In the genomic region with DNA sequence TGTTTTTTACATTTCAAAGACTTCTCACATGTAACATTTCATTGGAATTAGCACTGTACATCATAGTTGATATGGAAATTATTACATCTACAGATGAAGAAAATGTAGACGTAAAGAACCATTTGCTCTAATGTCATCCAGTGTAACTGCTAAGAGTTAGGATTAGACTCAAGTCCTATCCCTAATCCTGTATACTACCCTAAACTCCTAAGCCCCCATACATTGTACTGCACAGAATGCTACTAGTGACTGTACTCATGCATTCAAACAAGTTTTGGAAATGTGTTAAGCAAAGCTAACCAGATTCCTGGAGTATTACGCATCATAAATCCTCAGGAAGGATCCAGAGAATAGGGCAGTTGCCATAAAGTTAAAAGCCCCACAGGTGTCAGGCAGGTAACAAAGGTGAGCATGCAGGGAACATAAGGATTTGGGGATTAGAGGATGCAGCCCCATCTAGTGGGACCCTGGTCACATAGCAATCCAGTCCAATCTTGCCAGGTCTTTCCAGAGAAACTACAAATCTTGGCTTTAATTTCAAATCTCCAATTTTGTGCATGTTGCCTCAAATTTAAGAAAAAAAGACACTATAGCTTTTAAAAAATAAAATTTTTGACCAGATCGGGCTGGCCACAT, we compare ENCODE assay signal across 1 cellular context.
TF ChIP-seq lines count a peak whose summit lies in the region.

No MANE protein-coding gene starts in this region.

TF ChIP-seq in HepG2, 621 proteins besides CTCF, POLR2A, EP300 and RAD21 (continued from another document):
- TF ChIP-seq, protein P1, sequence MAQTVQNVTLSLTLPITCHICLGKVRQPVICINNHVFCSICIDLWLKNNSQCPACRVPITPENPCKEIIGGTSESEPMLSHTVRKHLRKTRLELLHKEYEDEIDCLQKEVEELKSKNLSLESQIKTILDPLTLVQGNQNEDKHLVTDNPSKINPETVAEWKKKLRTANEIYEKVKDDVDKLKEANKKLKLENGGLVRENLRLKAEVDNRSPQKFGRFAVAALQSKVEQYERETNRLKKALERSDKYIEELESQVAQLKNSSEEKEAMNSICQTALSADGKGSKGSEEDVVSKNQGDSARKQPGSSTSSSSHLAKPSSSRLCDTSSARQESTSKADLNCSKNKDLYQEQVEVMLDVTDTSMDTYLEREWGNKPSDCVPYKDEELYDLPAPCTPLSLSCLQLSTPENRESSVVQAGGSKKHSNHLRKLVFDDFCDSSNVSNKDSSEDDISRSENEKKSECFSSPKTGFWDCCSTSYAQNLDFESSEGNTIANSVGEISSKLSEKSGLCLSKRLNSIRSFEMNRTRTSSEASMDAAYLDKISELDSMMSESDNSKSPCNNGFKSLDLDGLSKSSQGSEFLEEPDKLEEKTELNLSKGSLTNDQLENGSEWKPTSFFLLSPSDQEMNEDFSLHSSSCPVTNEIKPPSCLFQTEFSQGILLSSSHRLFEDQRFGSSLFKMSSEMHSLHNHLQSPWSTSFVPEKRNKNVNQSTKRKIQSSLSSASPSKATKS (CRISPR knock-in tag; IDR thresholded peaks at IDR 0.05): no peak
- no peak for TF ChIP-seq TOE1 (CRISPR knock-in tag; IDR thresholded peaks at IDR 0.05)
- TF ChIP-seq, protein P2, sequence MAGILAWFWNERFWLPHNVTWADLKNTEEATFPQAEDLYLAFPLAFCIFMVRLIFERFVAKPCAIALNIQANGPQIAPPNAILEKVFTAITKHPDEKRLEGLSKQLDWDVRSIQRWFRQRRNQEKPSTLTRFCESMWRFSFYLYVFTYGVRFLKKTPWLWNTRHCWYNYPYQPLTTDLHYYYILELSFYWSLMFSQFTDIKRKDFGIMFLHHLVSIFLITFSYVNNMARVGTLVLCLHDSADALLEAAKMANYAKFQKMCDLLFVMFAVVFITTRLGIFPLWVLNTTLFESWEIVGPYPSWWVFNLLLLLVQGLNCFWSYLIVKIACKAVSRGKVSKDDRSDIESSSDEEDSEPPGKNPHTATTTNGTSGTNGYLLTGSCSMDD (CRISPR knock-in tag; IDR thresholded peaks at IDR 0.05): no peak
- 0 out of 2 replicates have a peak, but pooled peaks have one; percentile 30 for TF ChIP-seq RXRB (CRISPR knock-in tag; IDR thresholded peaks at IDR 0.05; ENCODE audit: borderline replicate concordance)
- no peak for TF ChIP-seq RCOR2 (CRISPR knock-in tag; IDR thresholded peaks at IDR 0.05)
- TF ChIP-seq STAG1 (CRISPR knock-in tag; IDR thresholded peaks at IDR 0.05): peak; percentile 72
- peak; percentile 64; the same call in 1 of the 2 replicates for TF ChIP-seq PITX1 (CRISPR knock-in tag; IDR thresholded peaks at IDR 0.05)
- TF ChIP-seq, protein P3, sequence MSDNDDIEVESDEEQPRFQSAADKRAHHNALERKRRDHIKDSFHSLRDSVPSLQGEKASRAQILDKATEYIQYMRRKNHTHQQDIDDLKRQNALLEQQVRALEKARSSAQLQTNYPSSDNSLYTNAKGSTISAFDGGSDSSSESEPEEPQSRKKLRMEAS (IDR thresholded peaks at IDR 0.05): no peak
- TF ChIP-seq, protein P4, sequence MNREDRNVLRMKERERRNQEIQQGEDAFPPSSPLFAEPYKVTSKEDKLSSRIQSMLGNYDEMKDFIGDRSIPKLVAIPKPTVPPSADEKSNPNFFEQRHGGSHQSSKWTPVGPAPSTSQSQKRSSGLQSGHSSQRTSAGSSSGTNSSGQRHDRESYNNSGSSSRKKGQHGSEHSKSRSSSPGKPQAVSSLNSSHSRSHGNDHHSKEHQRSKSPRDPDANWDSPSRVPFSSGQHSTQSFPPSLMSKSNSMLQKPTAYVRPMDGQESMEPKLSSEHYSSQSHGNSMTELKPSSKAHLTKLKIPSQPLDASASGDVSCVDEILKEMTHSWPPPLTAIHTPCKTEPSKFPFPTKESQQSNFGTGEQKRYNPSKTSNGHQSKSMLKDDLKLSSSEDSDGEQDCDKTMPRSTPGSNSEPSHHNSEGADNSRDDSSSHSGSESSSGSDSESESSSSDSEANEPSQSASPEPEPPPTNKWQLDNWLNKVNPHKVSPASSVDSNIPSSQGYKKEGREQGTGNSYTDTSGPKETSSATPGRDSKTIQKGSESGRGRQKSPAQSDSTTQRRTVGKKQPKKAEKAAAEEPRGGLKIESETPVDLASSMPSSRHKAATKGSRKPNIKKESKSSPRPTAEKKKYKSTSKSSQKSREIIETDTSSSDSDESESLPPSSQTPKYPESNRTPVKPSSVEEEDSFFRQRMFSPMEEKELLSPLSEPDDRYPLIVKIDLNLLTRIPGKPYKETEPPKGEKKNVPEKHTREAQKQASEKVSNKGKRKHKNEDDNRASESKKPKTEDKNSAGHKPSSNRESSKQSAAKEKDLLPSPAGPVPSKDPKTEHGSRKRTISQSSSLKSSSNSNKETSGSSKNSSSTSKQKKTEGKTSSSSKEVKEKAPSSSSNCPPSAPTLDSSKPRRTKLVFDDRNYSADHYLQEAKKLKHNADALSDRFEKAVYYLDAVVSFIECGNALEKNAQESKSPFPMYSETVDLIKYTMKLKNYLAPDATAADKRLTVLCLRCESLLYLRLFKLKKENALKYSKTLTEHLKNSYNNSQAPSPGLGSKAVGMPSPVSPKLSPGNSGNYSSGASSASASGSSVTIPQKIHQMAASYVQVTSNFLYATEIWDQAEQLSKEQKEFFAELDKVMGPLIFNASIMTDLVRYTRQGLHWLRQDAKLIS (CRISPR knock-in tag; IDR thresholded peaks at IDR 0.05): no peak
- no peak for TF ChIP-seq SMAD3 (CRISPR knock-in tag; IDR thresholded peaks at IDR 0.05)
- TF ChIP-seq RFX3 (CRISPR knock-in tag; IDR thresholded peaks at IDR 0.05): no peak
- TF ChIP-seq, protein P5, sequence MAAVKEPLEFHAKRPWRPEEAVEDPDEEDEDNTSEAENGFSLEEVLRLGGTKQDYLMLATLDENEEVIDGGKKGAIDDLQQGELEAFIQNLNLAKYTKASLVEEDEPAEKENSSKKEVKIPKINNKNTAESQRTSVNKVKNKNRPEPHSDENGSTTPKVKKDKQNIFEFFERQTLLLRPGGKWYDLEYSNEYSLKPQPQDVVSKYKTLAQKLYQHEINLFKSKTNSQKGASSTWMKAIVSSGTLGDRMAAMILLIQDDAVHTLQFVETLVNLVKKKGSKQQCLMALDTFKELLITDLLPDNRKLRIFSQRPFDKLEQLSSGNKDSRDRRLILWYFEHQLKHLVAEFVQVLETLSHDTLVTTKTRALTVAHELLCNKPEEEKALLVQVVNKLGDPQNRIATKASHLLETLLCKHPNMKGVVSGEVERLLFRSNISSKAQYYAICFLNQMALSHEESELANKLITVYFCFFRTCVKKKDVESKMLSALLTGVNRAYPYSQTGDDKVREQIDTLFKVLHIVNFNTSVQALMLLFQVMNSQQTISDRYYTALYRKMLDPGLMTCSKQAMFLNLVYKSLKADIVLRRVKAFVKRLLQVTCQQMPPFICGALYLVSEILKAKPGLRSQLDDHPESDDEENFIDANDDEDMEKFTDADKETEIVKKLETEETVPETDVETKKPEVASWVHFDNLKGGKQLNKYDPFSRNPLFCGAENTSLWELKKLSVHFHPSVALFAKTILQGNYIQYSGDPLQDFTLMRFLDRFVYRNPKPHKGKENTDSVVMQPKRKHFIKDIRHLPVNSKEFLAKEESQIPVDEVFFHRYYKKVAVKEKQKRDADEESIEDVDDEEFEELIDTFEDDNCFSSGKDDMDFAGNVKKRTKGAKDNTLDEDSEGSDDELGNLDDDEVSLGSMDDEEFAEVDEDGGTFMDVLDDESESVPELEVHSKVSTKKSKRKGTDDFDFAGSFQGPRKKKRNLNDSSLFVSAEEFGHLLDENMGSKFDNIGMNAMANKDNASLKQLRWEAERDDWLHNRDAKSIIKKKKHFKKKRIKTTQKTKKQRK (IDR thresholded peaks at IDR 0.05; ENCODE audit: low read length): no peak
- no peak for TF ChIP-seq ZNF589 (CRISPR knock-in tag; conservative IDR thresholded peaks at IDR 0.05)
